In genomic region chr10:21525367-21526183, GRCh38 we compare ENCODE assay signal across 1 cellular context.
TF ChIP-seq lines count a peak whose summit lies in the region.

TSS of gene SKIDA1 (minus strand) at chr10:21525682. CDS start at chr10:21517822, 7,860 bp downstream.

TF ChIP-seq in K562, 482 proteins besides CTCF, POLR2A, EP300 and RAD21 (continued from another document and continues in another):
- TF ChIP-seq, protein P1, sequence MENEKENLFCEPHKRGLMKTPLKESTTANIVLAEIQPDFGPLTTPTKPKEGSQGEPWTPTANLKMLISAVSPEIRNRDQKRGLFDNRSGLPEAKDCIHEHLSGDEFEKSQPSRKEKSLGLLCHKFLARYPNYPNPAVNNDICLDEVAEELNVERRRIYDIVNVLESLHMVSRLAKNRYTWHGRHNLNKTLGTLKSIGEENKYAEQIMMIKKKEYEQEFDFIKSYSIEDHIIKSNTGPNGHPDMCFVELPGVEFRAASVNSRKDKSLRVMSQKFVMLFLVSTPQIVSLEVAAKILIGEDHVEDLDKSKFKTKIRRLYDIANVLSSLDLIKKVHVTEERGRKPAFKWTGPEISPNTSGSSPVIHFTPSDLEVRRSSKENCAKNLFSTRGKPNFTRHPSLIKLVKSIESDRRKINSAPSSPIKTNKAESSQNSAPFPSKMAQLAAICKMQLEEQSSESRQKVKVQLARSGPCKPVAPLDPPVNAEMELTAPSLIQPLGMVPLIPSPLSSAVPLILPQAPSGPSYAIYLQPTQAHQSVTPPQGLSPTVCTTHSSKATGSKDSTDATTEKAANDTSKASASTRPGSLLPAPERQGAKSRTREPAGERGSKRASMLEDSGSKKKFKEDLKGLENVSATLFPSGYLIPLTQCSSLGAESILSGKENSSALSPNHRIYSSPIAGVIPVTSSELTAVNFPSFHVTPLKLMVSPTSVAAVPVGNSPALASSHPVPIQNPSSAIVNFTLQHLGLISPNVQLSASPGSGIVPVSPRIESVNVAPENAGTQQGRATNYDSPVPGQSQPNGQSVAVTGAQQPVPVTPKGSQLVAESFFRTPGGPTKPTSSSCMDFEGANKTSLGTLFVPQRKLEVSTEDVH (IDR thresholded peaks at IDR 0.05; ENCODE audit: low read depth, partially characterized antibody), result peak; percentile 34
- TF ChIP-seq HDAC1 (IDR thresholded peaks at IDR 0.05), result peak in 1 of 2 experiments; percentile 90; a peak in 1 of 4 replicates
- peak; percentile 85 for TF ChIP-seq POLR2AphosphoS5 (IDR thresholded peaks at IDR 0.05; ENCODE audit: control insufficient read depth, insufficient read depth, low read depth, low read length)
- peak in 1 of 2 experiments; percentile 63; a peak in 2 of 4 replicates for TF ChIP-seq KDM1A (IDR thresholded peaks at IDR 0.05)
- TF ChIP-seq CREM (IDR thresholded peaks at IDR 0.05; ENCODE audit: low read depth), result peak; percentile 54
- peak; percentile 14 for TF ChIP-seq ASH1L (IDR thresholded peaks at IDR 0.05; ENCODE audit: borderline replicate concordance, low read depth, partially characterized antibody)
- TF ChIP-seq OTX1 (CRISPR knock-in tag; IDR thresholded peaks at IDR 0.05), result peak; percentile 33; the same call in 1 of the 2 replicates
- TF ChIP-seq, protein P2, sequence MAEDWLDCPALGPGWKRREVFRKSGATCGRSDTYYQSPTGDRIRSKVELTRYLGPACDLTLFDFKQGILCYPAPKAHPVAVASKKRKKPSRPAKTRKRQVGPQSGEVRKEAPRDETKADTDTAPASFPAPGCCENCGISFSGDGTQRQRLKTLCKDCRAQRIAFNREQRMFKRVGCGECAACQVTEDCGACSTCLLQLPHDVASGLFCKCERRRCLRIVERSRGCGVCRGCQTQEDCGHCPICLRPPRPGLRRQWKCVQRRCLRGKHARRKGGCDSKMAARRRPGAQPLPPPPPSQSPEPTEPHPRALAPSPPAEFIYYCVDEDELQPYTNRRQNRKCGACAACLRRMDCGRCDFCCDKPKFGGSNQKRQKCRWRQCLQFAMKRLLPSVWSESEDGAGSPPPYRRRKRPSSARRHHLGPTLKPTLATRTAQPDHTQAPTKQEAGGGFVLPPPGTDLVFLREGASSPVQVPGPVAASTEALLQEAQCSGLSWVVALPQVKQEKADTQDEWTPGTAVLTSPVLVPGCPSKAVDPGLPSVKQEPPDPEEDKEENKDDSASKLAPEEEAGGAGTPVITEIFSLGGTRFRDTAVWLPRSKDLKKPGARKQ (CRISPR knock-in tag; IDR thresholded peaks at IDR 0.05), result no peak
- TF ChIP-seq, protein P3, sequence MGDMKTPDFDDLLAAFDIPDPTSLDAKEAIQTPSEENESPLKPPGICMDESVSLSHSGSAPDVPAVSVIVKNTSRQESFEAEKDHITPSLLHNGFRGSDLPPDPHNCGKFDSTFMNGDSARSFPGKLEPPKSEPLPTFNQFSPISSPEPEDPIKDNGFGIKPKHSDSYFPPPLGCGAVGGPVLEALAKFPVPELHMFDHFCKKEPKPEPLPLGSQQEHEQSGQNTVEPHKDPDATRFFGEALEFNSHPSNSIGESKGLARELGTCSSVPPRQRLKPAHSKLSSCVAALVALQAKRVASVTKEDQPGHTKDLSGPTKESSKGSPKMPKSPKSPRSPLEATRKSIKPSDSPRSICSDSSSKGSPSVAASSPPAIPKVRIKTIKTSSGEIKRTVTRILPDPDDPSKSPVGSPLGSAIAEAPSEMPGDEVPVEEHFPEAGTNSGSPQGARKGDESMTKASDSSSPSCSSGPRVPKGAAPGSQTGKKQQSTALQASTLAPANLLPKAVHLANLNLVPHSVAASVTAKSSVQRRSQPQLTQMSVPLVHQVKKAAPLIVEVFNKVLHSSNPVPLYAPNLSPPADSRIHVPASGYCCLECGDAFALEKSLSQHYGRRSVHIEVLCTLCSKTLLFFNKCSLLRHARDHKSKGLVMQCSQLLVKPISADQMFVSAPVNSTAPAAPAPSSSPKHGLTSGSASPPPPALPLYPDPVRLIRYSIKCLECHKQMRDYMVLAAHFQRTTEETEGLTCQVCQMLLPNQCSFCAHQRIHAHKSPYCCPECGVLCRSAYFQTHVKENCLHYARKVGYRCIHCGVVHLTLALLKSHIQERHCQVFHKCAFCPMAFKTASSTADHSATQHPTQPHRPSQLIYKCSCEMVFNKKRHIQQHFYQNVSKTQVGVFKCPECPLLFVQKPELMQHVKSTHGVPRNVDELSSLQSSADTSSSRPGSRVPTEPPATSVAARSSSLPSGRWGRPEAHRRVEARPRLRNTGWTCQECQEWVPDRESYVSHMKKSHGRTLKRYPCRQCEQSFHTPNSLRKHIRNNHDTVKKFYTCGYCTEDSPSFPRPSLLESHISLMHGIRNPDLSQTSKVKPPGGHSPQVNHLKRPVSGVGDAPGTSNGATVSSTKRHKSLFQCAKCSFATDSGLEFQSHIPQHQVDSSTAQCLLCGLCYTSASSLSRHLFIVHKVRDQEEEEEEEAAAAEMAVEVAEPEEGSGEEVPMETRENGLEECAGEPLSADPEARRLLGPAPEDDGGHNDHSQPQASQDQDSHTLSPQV (IDR thresholded peaks at IDR 0.05), result peak; percentile 82
- no peak for TF ChIP-seq POLR2AphosphoS2 (IDR thresholded peaks at IDR 0.05; ENCODE audit: low read length)
- TF ChIP-seq, protein P4, sequence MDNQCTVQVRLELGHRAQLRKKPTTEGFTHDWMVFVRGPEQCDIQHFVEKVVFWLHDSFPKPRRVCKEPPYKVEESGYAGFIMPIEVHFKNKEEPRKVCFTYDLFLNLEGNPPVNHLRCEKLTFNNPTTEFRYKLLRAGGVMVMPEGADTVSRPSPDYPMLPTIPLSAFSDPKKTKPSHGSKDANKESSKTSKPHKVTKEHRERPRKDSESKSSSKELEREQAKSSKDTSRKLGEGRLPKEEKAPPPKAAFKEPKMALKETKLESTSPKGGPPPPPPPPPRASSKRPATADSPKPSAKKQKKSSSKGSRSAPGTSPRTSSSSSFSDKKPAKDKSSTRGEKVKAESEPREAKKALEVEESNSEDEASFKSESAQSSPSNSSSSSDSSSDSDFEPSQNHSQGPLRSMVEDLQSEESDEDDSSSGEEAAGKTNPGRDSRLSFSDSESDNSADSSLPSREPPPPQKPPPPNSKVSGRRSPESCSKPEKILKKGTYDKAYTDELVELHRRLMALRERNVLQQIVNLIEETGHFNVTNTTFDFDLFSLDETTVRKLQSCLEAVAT (IDR thresholded peaks at IDR 0.05), result peak in 1 of 2 experiments; percentile 80; a peak in 3 of 4 replicates
- TF ChIP-seq MAFK (IDR thresholded peaks at IDR 0.05; ENCODE audit: low read length), result peak; percentile 33
- TF ChIP-seq ZBTB26 (CRISPR knock-in tag; IDR thresholded peaks at IDR 0.05), result no peak; the same call in 1 of the 2 replicates
- TF ChIP-seq ELK3 (CRISPR knock-in tag; IDR thresholded peaks at IDR 0.05), result no peak
- no peak for TF ChIP-seq TSC22D4 (tag; IDR thresholded peaks at IDR 0.05)
- TF ChIP-seq, protein P5, sequence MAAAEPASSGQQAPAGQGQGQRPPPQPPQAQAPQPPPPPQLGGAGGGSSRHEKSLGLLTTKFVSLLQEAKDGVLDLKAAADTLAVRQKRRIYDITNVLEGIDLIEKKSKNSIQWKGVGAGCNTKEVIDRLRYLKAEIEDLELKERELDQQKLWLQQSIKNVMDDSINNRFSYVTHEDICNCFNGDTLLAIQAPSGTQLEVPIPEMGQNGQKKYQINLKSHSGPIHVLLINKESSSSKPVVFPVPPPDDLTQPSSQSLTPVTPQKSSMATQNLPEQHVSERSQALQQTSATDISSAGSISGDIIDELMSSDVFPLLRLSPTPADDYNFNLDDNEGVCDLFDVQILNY (CRISPR knock-in tag; IDR thresholded peaks at IDR 0.05), result no peak
- peak; percentile 95 for TF ChIP-seq BHLHE40 (IDR thresholded peaks at IDR 0.05; ENCODE audit: low read length)
- TF ChIP-seq ARID1B (IDR thresholded peaks at IDR 0.05), result peak; percentile 69
- peak; percentile 50 for TF ChIP-seq HNRNPLL (IDR thresholded peaks at IDR 0.05; ENCODE audit: low read depth, low read length, poor library complexity, severe bottlenecking)
- TF ChIP-seq POLR2B (IDR thresholded peaks at IDR 0.05; ENCODE audit: low read depth, partially characterized antibody), result peak; percentile 78
- TF ChIP-seq PHF21A (IDR thresholded peaks at IDR 0.05; ENCODE audit: borderline replicate concordance, low read depth), result peak; percentile 59; the same call in 1 of the 2 replicates
- TF ChIP-seq RB1 (IDR thresholded peaks at IDR 0.05; ENCODE audit: low read depth), result peak; percentile 12
- TF ChIP-seq TAF9B (IDR thresholded peaks at IDR 0.05; ENCODE audit: partially characterized antibody), result peak; percentile 81
- no peak for TF ChIP-seq ZNF324 (CRISPR knock-in tag; IDR thresholded peaks at IDR 0.05)
- peak; percentile 94 for TF ChIP-seq VEZF1 (CRISPR knock-in tag; IDR thresholded peaks at IDR 0.05)
- no peak for TF ChIP-seq ATF1 (CRISPR knock-in tag; IDR thresholded peaks at IDR 0.05)
- peak; percentile 68 for TF ChIP-seq ATF1 (tag; IDR thresholded peaks at IDR 0.05)
- TF ChIP-seq, protein P6, sequence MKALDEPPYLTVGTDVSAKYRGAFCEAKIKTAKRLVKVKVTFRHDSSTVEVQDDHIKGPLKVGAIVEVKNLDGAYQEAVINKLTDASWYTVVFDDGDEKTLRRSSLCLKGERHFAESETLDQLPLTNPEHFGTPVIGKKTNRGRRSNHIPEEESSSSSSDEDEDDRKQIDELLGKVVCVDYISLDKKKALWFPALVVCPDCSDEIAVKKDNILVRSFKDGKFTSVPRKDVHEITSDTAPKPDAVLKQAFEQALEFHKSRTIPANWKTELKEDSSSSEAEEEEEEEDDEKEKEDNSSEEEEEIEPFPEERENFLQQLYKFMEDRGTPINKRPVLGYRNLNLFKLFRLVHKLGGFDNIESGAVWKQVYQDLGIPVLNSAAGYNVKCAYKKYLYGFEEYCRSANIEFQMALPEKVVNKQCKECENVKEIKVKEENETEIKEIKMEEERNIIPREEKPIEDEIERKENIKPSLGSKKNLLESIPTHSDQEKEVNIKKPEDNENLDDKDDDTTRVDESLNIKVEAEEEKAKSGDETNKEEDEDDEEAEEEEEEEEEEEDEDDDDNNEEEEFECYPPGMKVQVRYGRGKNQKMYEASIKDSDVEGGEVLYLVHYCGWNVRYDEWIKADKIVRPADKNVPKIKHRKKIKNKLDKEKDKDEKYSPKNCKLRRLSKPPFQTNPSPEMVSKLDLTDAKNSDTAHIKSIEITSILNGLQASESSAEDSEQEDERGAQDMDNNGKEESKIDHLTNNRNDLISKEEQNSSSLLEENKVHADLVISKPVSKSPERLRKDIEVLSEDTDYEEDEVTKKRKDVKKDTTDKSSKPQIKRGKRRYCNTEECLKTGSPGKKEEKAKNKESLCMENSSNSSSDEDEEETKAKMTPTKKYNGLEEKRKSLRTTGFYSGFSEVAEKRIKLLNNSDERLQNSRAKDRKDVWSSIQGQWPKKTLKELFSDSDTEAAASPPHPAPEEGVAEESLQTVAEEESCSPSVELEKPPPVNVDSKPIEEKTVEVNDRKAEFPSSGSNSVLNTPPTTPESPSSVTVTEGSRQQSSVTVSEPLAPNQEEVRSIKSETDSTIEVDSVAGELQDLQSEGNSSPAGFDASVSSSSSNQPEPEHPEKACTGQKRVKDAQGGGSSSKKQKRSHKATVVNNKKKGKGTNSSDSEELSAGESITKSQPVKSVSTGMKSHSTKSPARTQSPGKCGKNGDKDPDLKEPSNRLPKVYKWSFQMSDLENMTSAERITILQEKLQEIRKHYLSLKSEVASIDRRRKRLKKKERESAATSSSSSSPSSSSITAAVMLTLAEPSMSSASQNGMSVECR (CRISPR knock-in tag; IDR thresholded peaks at IDR 0.05), result peak; percentile 39; the same call in 1 of the 2 replicates
- TF ChIP-seq YY1 (IDR thresholded peaks at IDR 0.05; ENCODE audit: borderline replicate concordance in 1 of 3, control insufficient read depth in 1 of 3, extremely low read depth in 1 of 3, insufficient read depth in 3 of 3, insufficient read length in 1 of 3, insufficient replicate concordance in 2 of 3, low read depth in 1 of 3, low read length in 2 of 3), result peak in 2 of 3 experiments; percentile 66 to 82
- TF ChIP-seq CC2D1A (IDR thresholded peaks at IDR 0.05), result peak; percentile 66; the same call in 1 of the 2 replicates
- TF ChIP-seq, protein P7, sequence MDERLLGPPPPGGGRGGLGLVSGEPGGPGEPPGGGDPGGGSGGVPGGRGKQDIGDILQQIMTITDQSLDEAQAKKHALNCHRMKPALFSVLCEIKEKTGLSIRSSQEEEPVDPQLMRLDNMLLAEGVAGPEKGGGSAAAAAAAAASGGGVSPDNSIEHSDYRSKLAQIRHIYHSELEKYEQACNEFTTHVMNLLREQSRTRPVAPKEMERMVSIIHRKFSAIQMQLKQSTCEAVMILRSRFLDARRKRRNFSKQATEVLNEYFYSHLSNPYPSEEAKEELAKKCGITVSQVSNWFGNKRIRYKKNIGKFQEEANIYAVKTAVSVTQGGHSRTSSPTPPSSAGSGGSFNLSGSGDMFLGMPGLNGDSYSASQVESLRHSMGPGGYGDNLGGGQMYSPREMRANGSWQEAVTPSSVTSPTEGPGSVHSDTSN (CRISPR knock-in tag; IDR thresholded peaks at IDR 0.05; ENCODE audit: low read depth), result no peak
- TF ChIP-seq, protein P7 (tag; conservative IDR thresholded peaks at IDR 0.05; ENCODE audit: low read depth), result peak; percentile 81
- TF ChIP-seq EHMT2 (IDR thresholded peaks at IDR 0.05), result peak; percentile 36; the same call in 1 of the 2 replicates
